1 cellular context compared by ENCODE assay signal in the genomic region with DNA sequence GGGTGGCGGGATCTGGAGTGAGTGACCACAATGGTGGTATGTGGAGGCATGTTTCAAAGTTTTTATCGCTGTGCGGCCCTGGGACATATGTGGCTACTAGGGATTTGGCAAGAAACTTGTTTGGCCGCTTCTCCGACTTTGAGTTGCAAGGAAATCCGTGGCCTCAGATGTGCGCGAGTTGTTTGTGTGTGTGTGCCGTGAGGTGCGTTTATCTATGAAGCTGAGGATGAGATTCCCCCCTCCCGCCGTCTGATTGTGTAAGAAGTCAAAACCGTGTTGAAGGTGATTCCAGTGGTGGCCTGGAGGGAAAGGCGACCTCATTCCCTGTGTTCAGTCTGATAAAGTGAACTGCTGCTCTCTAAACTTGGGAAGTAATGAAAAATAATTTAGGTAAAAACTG.
TF ChIP-seq lines count a peak whose summit lies in the region.

No MANE protein-coding gene starts in this region.

TF ChIP-seq in A549, 52 proteins besides CTCF, POLR2A, EP300 and RAD21:
- peak in 1 of 2 experiments; percentile 54; a peak in 2 of 4 replicates for TF ChIP-seq CEBPB (IDR thresholded peaks at IDR 0.05)
- no peak for TF ChIP-seq HEYL (CRISPR knock-in tag; IDR thresholded peaks at IDR 0.05)
